In the genomic region with DNA sequence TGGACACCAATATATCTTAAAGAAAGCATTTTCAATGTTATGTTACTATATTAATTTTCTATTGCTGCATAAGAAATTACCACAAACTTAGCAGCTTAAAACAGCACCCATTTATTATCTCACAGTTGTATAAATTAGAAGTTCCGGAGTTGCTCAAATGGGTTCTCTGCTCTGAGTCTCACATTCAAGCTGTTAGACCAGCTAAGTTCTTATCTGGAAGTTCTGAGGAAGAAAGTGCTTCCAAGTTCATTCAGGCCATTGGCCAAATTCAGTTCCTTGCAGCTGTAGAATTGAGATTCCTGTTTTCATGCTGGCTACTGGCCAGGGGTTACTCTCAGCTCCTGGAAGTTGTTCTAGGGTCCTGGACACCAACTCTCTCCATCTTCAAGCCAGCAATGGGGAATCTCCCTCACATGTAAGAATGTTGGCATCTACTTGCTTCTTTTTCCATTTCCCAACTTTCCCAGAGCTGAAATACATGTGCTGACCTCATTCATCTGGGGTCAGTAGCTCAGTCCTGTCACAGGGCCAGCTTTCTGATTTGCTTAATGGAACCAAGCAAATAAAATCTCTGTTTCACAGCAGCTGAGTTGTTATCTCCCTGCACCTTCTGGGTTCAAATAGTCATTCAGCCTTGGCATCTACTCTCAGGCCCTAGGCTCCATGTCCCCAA, we compare ENCODE assay signal across 19 cellular contexts.
DNase-seq lines count a peak whose midpoint lies in the region; ATAC-seq and TF ChIP-seq lines count a peak whose summit lies in the region.
"Had no signal": no experiment of that assay in that cellular context is flagged by ENCODE, and none has a peak within 500 bp of the region (broad histone marks: within the 10 kb centered on the region; RNA-seq: fewer than 3 reads in every experiment).

No MANE protein-coding gene starts in this region.

- in situ Hi-C loops in GM23248 (cut with MboI), result no loop called here

- CTCF ChIA-PET in activated CD4-positive, alpha-beta T cell treated with anti-CD3 and anti-CD28 coated beads for 36 hours (lab: Charles Lee), result no interaction called here

- H3K9ac ChIP-seq in GM23248, result no peak overlapping the region
- H3K9ac ChIP-seq: BLaER1 had no signal

- H3K4me3 Mint-ChIP-seq in activated CD4-positive, alpha-beta T cell treated with anti-CD3 and anti-CD28 coated beads for 36 hours, result no peak overlapping the region
- H3K4me3 Mint-ChIP-seq: activated naive CD8-positive, alpha-beta T cell had no signal

- peaks cover 4% of the 10 kb centered on the region for H3K9me3 Mint-ChIP-seq in activated CD4-positive, alpha-beta T cell treated with anti-CD3 and anti-CD28 coated beads for 36 hours (ENCODE audit: low read depth)

- H3K9me2 ChIP-seq in GM23248 (ENCODE audit: insufficient read depth), result no peaks in the 10 kb centered on the region

- H2AFZ ChIP-seq in GM23248, result no peak overlapping the region

- TF ChIP-seq CTCF in epithelial cell of proximal tubule (conservative IDR thresholded peaks at IDR 0.05; ENCODE audit: low read depth, low read length), result no peak
- no peak for TF ChIP-seq CTCF in stomach (IDR thresholded peaks at IDR 0.05)

- H3K4me1 ChIP-seq in stomach, result peaks cover 0 to 19% (median 10%) of the 10 kb centered on the region in 4 donors
- H3K4me1 ChIP-seq in GM23248 (ENCODE audit: insufficient read depth), result no peaks in the 10 kb centered on the region
- H3K4me1 ChIP-seq: BLaER1 had no signal

- ATAC-seq in left colon (no peak), GM18907 (IDR thresholded peaks at IDR 0.05; ENCODE audit: unreplicated experiment) (no peak)
- no peak for ATAC-seq in activated CD4-positive, alpha-beta T cell treated with anti-CD3 and anti-CD28 coated beads for 36 hours
- ATAC-seq: GM12878 had no signal

- no peaks in the 10 kb centered on the region for H3K36me3 ChIP-seq in stomach
- H3K36me3 ChIP-seq in GM23248 (ENCODE audit: low read depth), result no peaks in the 10 kb centered on the region
- H3K36me3 ChIP-seq: BLaER1 had no signal

- H3K27me3 Mint-ChIP-seq in activated CD4-positive, alpha-beta T cell treated with anti-CD3 and anti-CD28 coated beads for 36 hours, result peaks cover 7% of the 10 kb centered on the region

- H3F3A ChIP-seq in GM23248 (ENCODE audit: insufficient read depth), result no peaks in the 10 kb centered on the region

- peaks cover 0 to 5% (median 0%) of the 10 kb centered on the region in 4 donors for H3K9me3 ChIP-seq in stomach
- no peaks in the 10 kb centered on the region for H3K9me3 ChIP-seq in GM23248 (ENCODE audit: low read depth)

- H3K4me2 ChIP-seq in GM23248 (ENCODE audit: unreplicated experiment), result no peak overlapping the region
- H3K4me2 ChIP-seq: BLaER1 had no signal

- TF ChIP-seq POLR2A in stomach (IDR thresholded peaks at IDR 0.05), result no peak

- POLR2A ChIA-PET in activated CD4-positive, alpha-beta T cell treated with anti-CD3 and anti-CD28 coated beads for 36 hours (lab: Charles Lee), result no interaction called here

- H3K4me1 Mint-ChIP-seq in activated CD4-positive, alpha-beta T cell treated with anti-CD3 and anti-CD28 coated beads for 36 hours, result no peaks in the 10 kb centered on the region

- TF ChIP-seq EP300 in stomach (IDR thresholded peaks at IDR 0.05), result no peak

- no peaks in the 10 kb centered on the region for H3K36me3 Mint-ChIP-seq in activated CD4-positive, alpha-beta T cell treated with anti-CD3 and anti-CD28 coated beads for 36 hours (ENCODE audit: low read depth)
- H3K36me3 Mint-ChIP-seq: activated naive CD8-positive, alpha-beta T cell had no signal

- 13 to 50% (median 19%) methylated on average over 1 of the region's 1 CpG for WGBS in stomach, 5 donors
- WGBS in GM23248 (ENCODE audit: low coverage in 1 of 2, low lambda C conversion rate in 2 of 2, missing lambda C conversion rate in 2 of 2), 2 experiments, result 64 to 79% methylated on average over 1 of the region's 1 CpG

- H3K27ac Mint-ChIP-seq in activated CD4-positive, alpha-beta T cell treated with anti-CD3 and anti-CD28 coated beads for 36 hours, result no peak overlapping the region
- H3K27ac Mint-ChIP-seq: activated naive CD8-positive, alpha-beta T cell had no signal

- no peak overlapping the region for H3K4me3 ChIP-seq in epithelial cell of proximal tubule (ENCODE audit: low read depth, low read length)
- H3K4me3 ChIP-seq in stomach, result no peak overlapping the region
- no peak overlapping the region for H3K4me3 ChIP-seq in GM23248
- H3K4me3 ChIP-seq: BLaER1, GM12878 had no signal

- H3K27me3 ChIP-seq in stomach, result no peaks in the 10 kb centered on the region
- peaks cover 9% of the 10 kb centered on the region; the same call in 1 of the 2 replicates for H3K27me3 ChIP-seq in GM23248 (replicated peaks; ENCODE audit: insufficient read depth)
- H3K27me3 ChIP-seq: BLaER1 had no signal

- H3K27ac ChIP-seq in stomach (peak overlapping the region; percentile 7 to 81 (median 35)), GM23248 (no peak overlapping the region)
- H3K27ac ChIP-seq: BLaER1 had no signal

- intact Hi-C loops in left colon (cut with DNase I, micrococcal nuclease), result no loop called here
- intact Hi-C loops in stomach (cut with DNase I; ENCODE audit: low total_unique reads), result no loop called here
- intact Hi-C loops in activated CD4-positive, alpha-beta T cell treated with anti-CD3 and anti-CD28 coated beads for 36 hours (cut with DNase I, micrococcal nuclease), result no loop called here

- DNase-seq in OCI-M1 (lab: John Stamatoyannopoulos, UW) (peak; percentile 66), epithelial cell of proximal tubule (ENCODE audit: low read depth) (peak; percentile 68), left colon (peak; percentile 4 to 26), stomach (peak; percentile 83), cerebellar cortex (ENCODE audit: low spot score) (no peak), GM23248 (no peak)
- no peak for DNase-seq in activated CD4-positive, alpha-beta T cell treated with anti-CD3 and anti-CD28 coated beads for 36 hours
- DNase-seq: cortex of kidney, DND-41, glutamatergic neuron, KBM-7, mammary epithelial cell, NCI-H187 treated with DMSO at 0.1 percent for 48 hours, occipital lobe, SIG-M5 had no signal

- no peaks in the 10 kb centered on the region for H3K79me2 ChIP-seq in GM23248 (ENCODE audit: insufficient read depth)

- no peaks in the 10 kb centered on the region for H4K20me1 ChIP-seq in GM23248 (ENCODE audit: insufficient read depth)
- H4K20me1 ChIP-seq: BLaER1 had no signal

Comparison
In these comparisons a context has a peak if more than half of its experiments do, and no peak if none do; other contexts are left out.
1. DNase-seq: peak in OCI-M1 (single experiment), epithelial cell of proximal tubule (single experiment), left colon (2 of 2) and stomach (single experiment); none in cerebellar cortex (single experiment), activated CD4-positive, alpha-beta T cell treated with anti-CD3 and anti-CD28 coated beads for 36 hours (single experiment) and GM23248 (single experiment).